Comparison of ENCODE assay signal across 19 cellular contexts in genomic region chr6:144416244-144416643, GRCh38.
DNase-seq lines count a peak whose midpoint lies in the region; ATAC-seq and TF ChIP-seq lines count a peak whose summit lies in the region.
"Had no signal": no experiment of that assay in that cellular context is flagged by ENCODE, and none has a peak within 500 bp of the region (broad histone marks: within the 10 kb centered on the region; RNA-seq: fewer than 3 reads in every experiment).

No MANE protein-coding gene starts in this region.

- peak overlapping the region; percentile 26; the same call in 1 of the 2 replicates for H3K9ac ChIP-seq in GM23248

- H3K4me3 ChIP-seq in GM23248 = peak overlapping the region; percentile 21; the same call in 1 of the 2 replicates
- H3K4me3 ChIP-seq: suprapubic skin had no signal

- peak overlapping the region in 7 of 10 donors; percentile 33 to 73 (median 58) for H3K27ac Mint-ChIP-seq in naive thymus-derived CD8-positive, alpha-beta T cell
- H3K27ac Mint-ChIP-seq in activated CD8-positive, alpha-beta memory T cell treated with anti-CD3 and anti-CD28 coated beads, Interleukin-2, amount 10 ng/mL, durations not matched to agents 7 days and 5 days = no peak overlapping the region
- H3K27ac Mint-ChIP-seq: activated naive CD4-positive, alpha-beta T cell treated with anti-CD3 and anti-CD28 coated beads, Interleukin-2, amount 10 ng/mL, durations not matched to agents 7 days and 5 days had no signal

- H4K20me1 ChIP-seq in GM23248 (ENCODE audit: insufficient read depth) = no peaks in the 10 kb centered on the region; the same call in 1 of the 2 replicates

- ATAC-seq in naive thymus-derived CD8-positive, alpha-beta T cell = no peak
- ATAC-seq in activated CD8-positive, alpha-beta memory T cell treated with anti-CD3 and anti-CD28 coated beads, Interleukin-2, amount 10 ng/mL, durations not matched to agents 7 days and 5 days = no peak

- peaks cover 27 to 75% (median 66%) of the 10 kb centered on the region in 4 donors for H3K4me1 Mint-ChIP-seq in naive thymus-derived CD8-positive, alpha-beta T cell
- H3K4me1 Mint-ChIP-seq in activated CD8-positive, alpha-beta memory T cell treated with anti-CD3 and anti-CD28 coated beads, Interleukin-2, amount 10 ng/mL, durations not matched to agents 7 days and 5 days = peaks cover 24% of the 10 kb centered on the region

- H3K9me3 ChIP-seq in GM23248 (ENCODE audit: low read depth) = no peaks in the 10 kb centered on the region
- H3K9me3 ChIP-seq: suprapubic skin had no signal

- no peaks in the 10 kb centered on the region for H3K27me3 ChIP-seq in GM23248 (replicated peaks; ENCODE audit: insufficient read depth)
- H3K27me3 ChIP-seq: suprapubic skin had no signal

- DNase-seq in GM23248 = no peak
- no peak for DNase-seq in naive thymus-derived CD8-positive, alpha-beta T cell
- DNase-seq in activated CD8-positive, alpha-beta memory T cell treated with anti-CD3 and anti-CD28 coated beads, Interleukin-2, amount 10 ng/mL, durations not matched to agents 7 days and 5 days = no peak
- DNase-seq in D341Med (ENCODE audit: low spot score) = no peak
- no peak for DNase-seq in NCI-H774 (lab: John Stamatoyannopoulos, UW)
- DNase-seq: activated CD4-positive, alpha-beta T cell treated with anti-CD3 and anti-CD28 coated beads, Interleukin-2, amount 50 U/mL, for 4 hours; activated naive CD4-positive, alpha-beta T cell treated with anti-CD3 and anti-CD28 coated beads, Interleukin-2, amount 10 ng/mL, durations not matched to agents 7 days and 5 days; COR-L47; hippocampal formation; KG1; kidney; naive B cell; NCI-H2029; NCI-H510A treated with DMSO at 0.1 percent for 48 hours; SHP77 treated with DMSO at 0.1 percent for 48 hours; T-helper 2 cell had no signal

- in situ Hi-C loops in GM23248 (cut with MboI) = no loop called here

- WGBS in GM23248 (ENCODE audit: low coverage in 1 of 2, low lambda C conversion rate in 2 of 2, missing lambda C conversion rate in 2 of 2), 2 experiments = 58 to 65% methylated on average over 4 of the region's 4 CpGs

- no peaks in the 10 kb centered on the region for H3K27me3 Mint-ChIP-seq in naive thymus-derived CD8-positive, alpha-beta T cell
- no peaks in the 10 kb centered on the region for H3K27me3 Mint-ChIP-seq in activated CD8-positive, alpha-beta memory T cell treated with anti-CD3 and anti-CD28 coated beads, Interleukin-2, amount 10 ng/mL, durations not matched to agents 7 days and 5 days
- H3K27me3 Mint-ChIP-seq: activated naive CD4-positive, alpha-beta T cell treated with anti-CD3 and anti-CD28 coated beads, Interleukin-2, amount 10 ng/mL, durations not matched to agents 7 days and 5 days; naive B cell had no signal

- no peaks in the 10 kb centered on the region for H3K9me2 ChIP-seq in GM23248 (ENCODE audit: insufficient read depth)

- H3K36me3 Mint-ChIP-seq in naive thymus-derived CD8-positive, alpha-beta T cell = peaks cover 0 to 7% (median 0%) of the 10 kb centered on the region in 3 donors
- peaks cover 17% of the 10 kb centered on the region for H3K36me3 Mint-ChIP-seq in activated CD8-positive, alpha-beta memory T cell treated with anti-CD3 and anti-CD28 coated beads, Interleukin-2, amount 10 ng/mL, durations not matched to agents 7 days and 5 days

- no peaks in the 10 kb centered on the region for H3K9me3 Mint-ChIP-seq in naive thymus-derived CD8-positive, alpha-beta T cell
- no peaks in the 10 kb centered on the region for H3K9me3 Mint-ChIP-seq in activated CD8-positive, alpha-beta memory T cell treated with anti-CD3 and anti-CD28 coated beads, Interleukin-2, amount 10 ng/mL, durations not matched to agents 7 days and 5 days (ENCODE audit: low read depth)
- H3K9me3 Mint-ChIP-seq: activated naive CD4-positive, alpha-beta T cell treated with anti-CD3 and anti-CD28 coated beads, Interleukin-2, amount 10 ng/mL, durations not matched to agents 7 days and 5 days; naive B cell had no signal

- H3F3A ChIP-seq in GM23248 (ENCODE audit: insufficient read depth) = peaks cover 34% of the 10 kb centered on the region

- TF ChIP-seq CTCF in C4-2B (conservative IDR thresholded peaks at IDR 0.05) (no peak), VCaP (conservative IDR thresholded peaks at IDR 0.05) (no peak)

- peaks cover 43% of the 10 kb centered on the region for H3K4me1 ChIP-seq in GM23248 (ENCODE audit: insufficient read depth)

- peak overlapping the region; percentile 51 for H3K27ac ChIP-seq in C4-2B
- H3K27ac ChIP-seq in GM23248 = peak overlapping the region; percentile 77
- H3K27ac ChIP-seq in VCaP = peak overlapping the region; percentile 87
- H3K27ac ChIP-seq: suprapubic skin had no signal

- H3K4me2 ChIP-seq in GM23248 (ENCODE audit: unreplicated experiment) = peak overlapping the region; percentile 48

- no peak overlapping the region for H2AFZ ChIP-seq in GM23248

- no peaks in the 10 kb centered on the region for H3K36me3 ChIP-seq in GM23248 (ENCODE audit: low read depth)
- H3K36me3 ChIP-seq: suprapubic skin had no signal

- H3K4me3 Mint-ChIP-seq in naive thymus-derived CD8-positive, alpha-beta T cell = no peak overlapping the region
- no peak overlapping the region for H3K4me3 Mint-ChIP-seq in activated CD8-positive, alpha-beta memory T cell treated with anti-CD3 and anti-CD28 coated beads, Interleukin-2, amount 10 ng/mL, durations not matched to agents 7 days and 5 days
- H3K4me3 Mint-ChIP-seq: activated naive CD4-positive, alpha-beta T cell treated with anti-CD3 and anti-CD28 coated beads, Interleukin-2, amount 10 ng/mL, durations not matched to agents 7 days and 5 days; naive B cell had no signal

- POLR2A ChIA-PET in naive thymus-derived CD8-positive, alpha-beta T cell (lab: Charles Lee) = no interaction called here

- peaks cover 83% of the 10 kb centered on the region for H3K79me2 ChIP-seq in GM23248 (ENCODE audit: insufficient read depth)

- CTCF ChIA-PET in activated CD8-positive, alpha-beta memory T cell treated with anti-CD3 and anti-CD28 coated beads, Interleukin-2, amount 10 ng/mL, durations not matched to agents 7 days and 5 days (lab: Charles Lee) = no interaction called here
